ENCODE assay signal across 9 cellular contexts in the genomic region with DNA sequence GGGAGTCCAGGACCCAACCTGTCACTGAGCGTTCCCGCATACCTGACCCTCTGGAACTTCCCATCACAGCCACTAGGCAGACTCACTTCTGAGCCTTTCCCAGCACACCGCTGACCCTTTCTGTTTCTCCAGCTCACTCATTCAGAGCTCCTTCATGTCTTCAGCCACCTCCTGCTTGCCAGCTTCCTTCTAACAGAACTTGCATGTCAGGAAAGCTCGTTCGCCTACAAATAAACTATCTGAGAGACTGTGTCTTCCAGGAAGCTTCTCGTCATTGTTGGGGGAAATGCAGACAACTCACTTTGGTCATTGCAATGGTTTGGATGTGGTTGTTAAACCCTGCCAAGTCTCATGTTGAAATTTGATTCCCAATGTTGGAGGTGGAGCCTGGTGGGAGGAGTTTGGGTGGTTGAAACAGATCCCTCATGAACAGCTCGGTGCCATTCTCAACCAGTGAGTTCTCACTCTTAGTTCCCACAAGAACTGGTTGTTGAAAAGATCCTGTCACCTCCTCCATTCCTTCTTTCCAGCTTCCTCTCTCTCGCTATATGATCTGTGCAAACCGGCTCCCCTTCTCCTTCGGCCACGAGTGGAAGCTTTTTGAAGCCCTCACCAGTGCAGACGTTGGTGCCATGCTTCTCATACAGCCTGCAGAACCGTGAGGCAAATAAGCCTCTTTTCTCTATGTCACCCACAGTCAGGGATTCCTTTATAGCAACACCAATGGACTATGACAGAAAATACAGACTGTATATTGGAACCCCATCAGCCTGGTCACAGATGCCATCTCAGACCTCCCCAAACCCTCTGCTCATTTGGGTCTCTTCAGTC. TPM values are rescaled to one million over a fixed set of nuclear protein-coding genes. Genes with fewer than 3 reads are reported as not detected.
DNase-seq lines count a peak whose midpoint lies in the region; ATAC-seq and TF ChIP-seq lines count a peak whose summit lies in the region.
"Had no signal": no experiment of that assay in that cellular context is flagged by ENCODE, and none has a peak within 500 bp of the region (broad histone marks: within the 10 kb centered on the region; RNA-seq: fewer than 3 reads in every experiment).

No MANE protein-coding gene starts in this region.

- no peaks in the 10 kb centered on the region for H3K9me2 ChIP-seq in Karpas-422 (replicated peaks; ENCODE audit: insufficient read depth, low read length)

- peak; percentile 80 for ATAC-seq in lung (ENCODE audit: insufficient read depth, low FRiP score)
- ATAC-seq in GM18907 (IDR thresholded peaks at IDR 0.05; ENCODE audit: unreplicated experiment) = no peak
- no peak for ATAC-seq in HG03378 (IDR thresholded peaks at IDR 0.05; ENCODE audit: unreplicated experiment)

- no peak overlapping the region for H3K4me3 ChIP-seq in Karpas-422 (ENCODE audit: low read length)
- no peak overlapping the region for H3K4me3 ChIP-seq in ectodermal cell (ENCODE audit: insufficient read depth, low read depth, low read length)
- H3K4me3 ChIP-seq in lung = no peak overlapping the region

- no peaks in the 10 kb centered on the region for H3K79me2 ChIP-seq in Karpas-422 (ENCODE audit: low read length)

- H3K9ac ChIP-seq in Karpas-422 (ENCODE audit: low read length) = no peak overlapping the region

- no peak overlapping the region for H3K4me2 ChIP-seq in Karpas-422 (ENCODE audit: low read depth, low read length, poor library complexity, severe bottlenecking)

- H3K36me3 ChIP-seq in Karpas-422 (ENCODE audit: insufficient read depth, low read length) (no peaks in the 10 kb centered on the region), ectodermal cell (ENCODE audit: control insufficient read depth, insufficient read depth, low read length) (no peaks in the 10 kb centered on the region), lung (ENCODE audit: control insufficient read depth in 2 of 2, insufficient read depth in 2 of 2, low read length in 2 of 2) (no peaks in the 10 kb centered on the region)

- no peaks in the 10 kb centered on the region for H4K20me1 ChIP-seq in Karpas-422 (ENCODE audit: insufficient read depth, low read depth, low read length)

- H2AFZ ChIP-seq in Karpas-422 (ENCODE audit: low read length) = no peak overlapping the region

- 48 to 57% methylated on average over 13 of the region's 13 CpGs for WGBS in ectodermal cell, 2 experiments
- 13 to 29% methylated on average over 13 of the region's 13 CpGs for WGBS in lung, 2 donors

- H3K27ac ChIP-seq in Karpas-422 (ENCODE audit: low read length) = no peak overlapping the region
- H3K27ac ChIP-seq in ectodermal cell (ENCODE audit: insufficient read depth, low read depth, low read length, poor library complexity, severe bottlenecking) = peak overlapping the region; percentile 31
- peak overlapping the region in 1 of 2 donors; percentile 52 for H3K27ac ChIP-seq in lung (ENCODE audit: low read depth in 1 of 2, low read length in 1 of 2)

- H3K4me1 ChIP-seq in Karpas-422 (ENCODE audit: low read length) = peaks cover 5% of the 10 kb centered on the region
- peaks cover 12% of the 10 kb centered on the region for H3K4me1 ChIP-seq in ectodermal cell (ENCODE audit: control insufficient read depth, insufficient read depth, low read length)
- peaks cover 2 to 7% of the 10 kb centered on the region in 2 donors for H3K4me1 ChIP-seq in lung (ENCODE audit: control insufficient read depth in 2 of 2, insufficient read depth in 2 of 2, low read length in 2 of 2)

- no peak for TF ChIP-seq CTCF in lung (IDR thresholded peaks at IDR 0.05; ENCODE audit: control extremely low read depth, extremely low read depth)

- H3K9me3 ChIP-seq in Karpas-422 (ENCODE audit: low read length) (no peaks in the 10 kb centered on the region), ectodermal cell (ENCODE audit: control insufficient read depth, low read length) (no peaks in the 10 kb centered on the region), lung (ENCODE audit: control insufficient read depth in 2 of 2, insufficient read depth in 1 of 2, low read length in 1 of 2) (no peaks in the 10 kb centered on the region)

- peak; percentile 68 for DNase-seq in AG08395 (ENCODE audit: low spot score)
- peak; percentile 44 for DNase-seq in Karpas-422
- DNase-seq in lung (ENCODE audit: low spot score) = peak; percentile 63
- no peak for DNase-seq in NCI-H446 (lab: John Stamatoyannopoulos, UW)
- no peak for DNase-seq in activated CD4-positive, CD25-positive, alpha-beta regulatory T cell (lab: John Stamatoyannopoulos, UW)
- DNase-seq: activated naive CD8-positive, alpha-beta T cell treated with anti-CD3 and anti-CD28 coated beads, Interleukin-2, amount 10 ng/mL, durations not matched to agents 7 days and 5 days had no signal

- H3K27me3 ChIP-seq in Karpas-422 (ENCODE audit: low read length) (no peaks in the 10 kb centered on the region), ectodermal cell (ENCODE audit: control insufficient read depth, insufficient read depth, low read length, poor library complexity, severe bottlenecking) (no peaks in the 10 kb centered on the region), lung (ENCODE audit: control insufficient read depth, insufficient read depth) (no peaks in the 10 kb centered on the region)

RNA-seq across cellular contexts. Expression of a gene that starts 1.4 kb away (rescaled TPM):
- total RNA-seq in Karpas-422 (2014; rRNA removed; shearing (Covaris generic); ENCODE audit: low replicate concordance) = not detected in 2 replicates
- not detected for polyA plus RNA-seq in ectodermal cell (2013, experiment 1 of 4)
- polyA plus RNA-seq in ectodermal cell (2013, experiment 2 of 4) = not detected
- 0.05 TPM for polyA plus RNA-seq in ectodermal cell (2013, experiment 3 of 4)
- polyA plus RNA-seq in ectodermal cell (2013, experiment 4 of 4) = not detected
- total RNA-seq in lung = 1 to 10 TPM in 1 of 2 donors, under 1 TPM in 1; 0.40 to 8.6 TPM
- polyA plus RNA-seq in lung = 1 to 10 TPM; 3.3 to 4.6 TPM
- total RNA-seq: activated naive CD8-positive, alpha-beta T cell treated with anti-CD3 and anti-CD28 coated beads, Interleukin-2, amount 10 ng/mL, durations not matched to agents 7 days and 5 days had no signal

RNA-seq across cellular contexts. Expression of a gene that starts 28.1 kb away (rescaled TPM):
- total RNA-seq in Karpas-422 (2014; rRNA removed; shearing (Covaris generic); ENCODE audit: low replicate concordance) = not detected in 2 replicates
- polyA plus RNA-seq in ectodermal cell (2013, experiment 1 of 4) = not detected
- not detected for polyA plus RNA-seq in ectodermal cell (2013, experiment 2 of 4)
- not detected for polyA plus RNA-seq in ectodermal cell (2013, experiment 3 of 4)
- polyA plus RNA-seq in ectodermal cell (2013, experiment 4 of 4) = not detected
- under 1 TPM; 0.06 to 0.11 TPM for total RNA-seq in lung
- under 1 TPM; 0.02 to 0.03 TPM for polyA plus RNA-seq in lung
- total RNA-seq: activated naive CD8-positive, alpha-beta T cell treated with anti-CD3 and anti-CD28 coated beads, Interleukin-2, amount 10 ng/mL, durations not matched to agents 7 days and 5 days had no signal

RNA-seq across cellular contexts. Expression of a gene that starts 41.4 kb away (rescaled TPM):
- not detected in 2 replicates for total RNA-seq in Karpas-422 (2014; rRNA removed; shearing (Covaris generic); ENCODE audit: low replicate concordance)
- 0.11 TPM for polyA plus RNA-seq in ectodermal cell (2013, experiment 1 of 4)
- 0.23 TPM for polyA plus RNA-seq in ectodermal cell (2013, experiment 2 of 4)
- polyA plus RNA-seq in ectodermal cell (2013, experiment 3 of 4) = 0.16 TPM
- polyA plus RNA-seq in ectodermal cell (2013, experiment 4 of 4) = 0.24 TPM
- 1 to 10 TPM in 1 of 2 donors, under 1 TPM in 1; 0.51 to 3.6 TPM for total RNA-seq in lung
- polyA plus RNA-seq in lung = 1 to 10 TPM in 1 of 2 donors, under 1 TPM in 1; 0.47 to 6.4 TPM
- total RNA-seq: activated naive CD8-positive, alpha-beta T cell treated with anti-CD3 and anti-CD28 coated beads, Interleukin-2, amount 10 ng/mL, durations not matched to agents 7 days and 5 days had no signal

RNA-seq across cellular contexts. Expression of a gene that starts 50.2 kb away (rescaled TPM):
- total RNA-seq in Karpas-422 (2014; rRNA removed; shearing (Covaris generic); ENCODE audit: low replicate concordance) = not detected in 2 replicates
- polyA plus RNA-seq in ectodermal cell (2013, experiment 1 of 4) = not detected
- not detected for polyA plus RNA-seq in ectodermal cell (2013, experiment 2 of 4)
- not detected for polyA plus RNA-seq in ectodermal cell (2013, experiment 3 of 4)
- not detected for polyA plus RNA-seq in ectodermal cell (2013, experiment 4 of 4)
- total RNA-seq in lung = 100 to 1,000 TPM in 1 of 2 donors, 10 to 100 TPM in 1; 65.4 to 374 TPM
- polyA plus RNA-seq in lung = 1,000 to 10,000 TPM in 1 of 2 donors, 100 to 1,000 TPM in 1; 771 to 2,392 TPM
- total RNA-seq: activated naive CD8-positive, alpha-beta T cell treated with anti-CD3 and anti-CD28 coated beads, Interleukin-2, amount 10 ng/mL, durations not matched to agents 7 days and 5 days had no signal

Comparison
In these comparisons a context has a peak if more than half of its experiments do, and no peak if none do; other contexts are left out.
1. DNase-seq: peak in AG08395 (single experiment), Karpas-422 (single experiment) and lung (single experiment); none in NCI-H446 (0 of 2) and activated CD4-positive, CD25-positive, alpha-beta regulatory T cell (0 of 4).